In genomic region chr1:22805672-22806038, GRCh38 we compare ENCODE assay signal across 27 cellular contexts.
A peak's percentile ranks its signal among the peaks of the same experiment; 100 is the strongest.
DNase-seq lines count a peak whose midpoint lies in the region; ATAC-seq and TF ChIP-seq lines count a peak whose summit lies in the region.
"Had no signal": no experiment of that assay in that cellular context is flagged by ENCODE, and none has a peak within 500 bp of the region (broad histone marks: within the 10 kb centered on the region; RNA-seq: fewer than 3 reads in every experiment).

No MANE protein-coding gene starts in this region.

- no peaks in the 10 kb centered on the region for H3K27me3 ChIP-seq in Caco-2 (replicated peaks; ENCODE audit: control insufficient read depth, insufficient read depth, low read length)
- H3K27me3 ChIP-seq in IMR-90 (ENCODE audit: control insufficient read depth, insufficient read depth, low read length) = no peaks in the 10 kb centered on the region
- no peaks in the 10 kb centered on the region for H3K27me3 ChIP-seq in CD8-positive, alpha-beta T cell (ENCODE audit: insufficient read depth, low read length)
- H3K27me3 ChIP-seq in ascending aorta = no peaks in the 10 kb centered on the region
- H3K27me3 ChIP-seq: BLaER1, testis, uterus had no signal

- intact Hi-C loops in Caco-2 (cut with micrococcal nuclease; ENCODE audit: unreplicated experiment) (no loop called here), IMR-90 (cut with micrococcal nuclease) (no loop called here), ascending aorta (cut with DNase I) (no loop called here)
- intact Hi-C loops in CD8-positive, alpha-beta T cell (cut with DNase I, micrococcal nuclease) = no loop called here

- no peak for TF ChIP-seq CTCF in Caco-2 (IDR thresholded peaks at IDR 0.05; ENCODE audit: insufficient read depth in 1 of 2, low read depth in 1 of 2, low read length in 1 of 2, severe bottlenecking in 1 of 2, unreplicated experiment in 1 of 2)
- no peak for TF ChIP-seq CTCF in IMR-90 (conservative IDR thresholded peaks at IDR 0.05; ENCODE audit: low read depth, low read length)
- no peak for TF ChIP-seq CTCF in brain (conservative IDR thresholded peaks at IDR 0.05)
- TF ChIP-seq CTCF in neural crest cell (conservative IDR thresholded peaks at IDR 0.05) = no peak
- TF ChIP-seq CTCF in CD8-positive, alpha-beta T cell (IDR thresholded peaks at IDR 0.05) = no peak
- TF ChIP-seq CTCF in ascending aorta (IDR thresholded peaks at IDR 0.05) = no peak

- no peak overlapping the region for H2BK120ac ChIP-seq in IMR-90 (ENCODE audit: low read depth, low read length)

- H4K8ac ChIP-seq in IMR-90 (ENCODE audit: low read depth in 2 of 2, low read length in 2 of 2) = no peak overlapping the region

- in situ Hi-C loops in IMR-90 (cut with MboI; ENCODE audit: low sequenced_read_pairs) = no loop called here

- no peaks in the 10 kb centered on the region for H3K9me3 ChIP-seq in Caco-2
- no peaks in the 10 kb centered on the region for H3K9me3 ChIP-seq in IMR-90 (ENCODE audit: control insufficient read depth, insufficient read depth, low read length)
- H3K9me3 ChIP-seq in CD8-positive, alpha-beta T cell (ENCODE audit: low read length) = no peaks in the 10 kb centered on the region
- no peaks in the 10 kb centered on the region for H3K9me3 ChIP-seq in ascending aorta
- H3K9me3 ChIP-seq: BLaER1, SK-N-SH, testis, uterus had no signal

- BruUV-seq in Caco-2 (replicated peaks; lab: Mats Ljungman, UMichigan) (no TSS peak), IMR-90 (replicated peaks; lab: Mats Ljungman, UMichigan) (no TSS peak)

- H3K4me1 ChIP-seq in Caco-2 (no peaks in the 10 kb centered on the region), IMR-90 (ENCODE audit: control insufficient read depth, insufficient read depth, low read length) (peaks cover 13% of the 10 kb centered on the region), ascending aorta (peaks cover 3 to 14% of the 10 kb centered on the region in 2 donors)
- no peaks in the 10 kb centered on the region for H3K4me1 ChIP-seq in CD8-positive, alpha-beta T cell (ENCODE audit: insufficient read depth, low read length)

- no peaks in the 10 kb centered on the region for H3K36me3 ChIP-seq in Caco-2 (ENCODE audit: control insufficient read depth, insufficient read depth, low read length)
- no peaks in the 10 kb centered on the region; the same call in 1 of the 2 replicates for H3K36me3 ChIP-seq in IMR-90 (ENCODE audit: control insufficient read depth, insufficient read depth, low read length)
- no peaks in the 10 kb centered on the region for H3K36me3 ChIP-seq in CD8-positive, alpha-beta T cell (ENCODE audit: insufficient read depth, low read length)
- H3K36me3 ChIP-seq in ascending aorta = no peaks in the 10 kb centered on the region
- H3K36me3 ChIP-seq: BLaER1, uterus had no signal

- TF ChIP-seq POLR2A in IMR-90 (IDR thresholded peaks at IDR 0.05; ENCODE audit: low read depth, low read length) = no peak

- H2BK5ac ChIP-seq in IMR-90 (ENCODE audit: low read depth, low read length, poor library complexity, severe bottlenecking) = no peak overlapping the region

- POLR2A ChIA-PET in Caco-2 (lab: Charles Lee) (no interaction called here), IMR-90 (lab: Charles Lee; ENCODE audit: unreplicated experiment) (no interaction called here)
- POLR2A ChIA-PET in CD8-positive, alpha-beta T cell (lab: Charles Lee) = no interaction called here

- H3K27ac ChIP-seq in IMR-90 (ENCODE audit: insufficient read depth, low read length) (no peak overlapping the region), ascending aorta (no peak overlapping the region)
- no peak overlapping the region for H3K27ac ChIP-seq in CD8-positive, alpha-beta T cell (ENCODE audit: low read depth, low read length)
- H3K27ac ChIP-seq: BLaER1, epithelial cell of prostate, testis, uterus had no signal

- H3K56ac ChIP-seq in IMR-90 (ENCODE audit: extremely low read depth, insufficient read depth, low read length) = no peak overlapping the region

- H3K4me1 Mint-ChIP-seq in Caco-2 (ENCODE audit: low read depth, unreplicated experiment) = peaks cover 10% of the 10 kb centered on the region
- peaks cover 92% of the 10 kb centered on the region for H3K4me1 Mint-ChIP-seq in brain
- H3K4me1 Mint-ChIP-seq in neural crest cell = peaks cover 86% of the 10 kb centered on the region
- peaks cover 3% of the 10 kb centered on the region for H3K4me1 Mint-ChIP-seq in activated naive CD8-positive, alpha-beta T cell treated with anti-CD3 and anti-CD28 coated beads, Interleukin-2, amount 50 U/mL, for 24 hours
- no peaks in the 10 kb centered on the region for H3K4me1 Mint-ChIP-seq in CD8-positive, alpha-beta T cell (ENCODE audit: low read depth)
- H3K4me1 Mint-ChIP-seq: memory B cell; stimulated activated memory B cell treated with anti-CD40 and anti-IgM and Interleukin-4, amounts not matched to agents 10 μg/mL and 1 μg/mL and 100 μg/mL, for 72 hours had no signal

- H3K4me2 ChIP-seq in IMR-90 (ENCODE audit: low read depth, low read length) = no peak overlapping the region
- H3K4me2 ChIP-seq: SK-N-SH had no signal

- DNase-seq in Caco-2 (no peak), IMR-90 (no peak), neural crest cell (ENCODE audit: low read depth, low spot score) (no peak), ascending aorta (ENCODE audit: low spot score in 2 of 2) (no peak), HUDEP-2 (lab: John Stamatoyannopoulos, UW; ENCODE audit: unreplicated experiment in 76 of 76) (no peak)
- DNase-seq in activated naive CD8-positive, alpha-beta T cell treated with anti-CD3 and anti-CD28 coated beads, Interleukin-2, amount 50 U/mL, for 24 hours = no peak
- no peak for DNase-seq in CD8-positive, alpha-beta T cell
- DNase-seq: activated CD4-positive, alpha-beta T cell treated with anti-CD3 and anti-CD28 coated beads for 48 hours; activated naive CD4-positive, alpha-beta T cell treated with anti-CD3 and anti-CD28 coated beads for 36 hours; activated T-cell treated with anti-CD3 and anti-CD28 coated beads, Interleukin-2, amount 50 U/mL, for 24 hours; aorta; central memory CD4-positive, alpha-beta T cell; DND-41; head of caudate nucleus; left colon; NCI-H2081 treated with DMSO at 0.1 percent for 48 hours; NCI-H526 treated with DMSO at 0.1 percent for 48 hours; SK-N-SH; stimulated activated CD4-positive, alpha-beta T cell treated with anti-CD3 and anti-CD28 coated beads, Interleukin-1b, Interleukin-23, amount 100 ng/mL, for 48 hours; testis; uterus had no signal

- no peak overlapping the region for H4K5ac ChIP-seq in IMR-90 (ENCODE audit: low read depth, low read length)

- no peaks in the 10 kb centered on the region for H3K9me3 Mint-ChIP-seq in Caco-2 (ENCODE audit: unreplicated experiment)
- H3K9me3 Mint-ChIP-seq in brain = peaks cover 0 to 3% (median 0%) of the 10 kb centered on the region in 5 experiments
- H3K9me3 Mint-ChIP-seq in neural crest cell = no peaks in the 10 kb centered on the region
- H3K9me3 Mint-ChIP-seq in activated naive CD8-positive, alpha-beta T cell treated with anti-CD3 and anti-CD28 coated beads, Interleukin-2, amount 50 U/mL, for 24 hours = no peaks in the 10 kb centered on the region
- H3K9me3 Mint-ChIP-seq in CD8-positive, alpha-beta T cell = no peaks in the 10 kb centered on the region
- H3K9me3 Mint-ChIP-seq: activated naive CD4-positive, alpha-beta T cell treated with anti-CD3 and anti-CD28 coated beads for 36 hours; activated T-cell treated with anti-CD3 and anti-CD28 coated beads, Interleukin-2, amount 50 U/mL, for 24 hours; memory B cell; stimulated activated memory B cell treated with anti-CD40 and anti-IgM and Interleukin-4, amounts not matched to agents 10 μg/mL and 1 μg/mL and 100 μg/mL, for 72 hours had no signal

- no peak overlapping the region for H2BK20ac ChIP-seq in IMR-90 (ENCODE audit: low read depth, low read length)

- H3K27ac Mint-ChIP-seq in Caco-2 (ENCODE audit: unreplicated experiment) (peak overlapping the region; percentile 69), brain (peak overlapping the region in 4 of 5 experiments; percentile 80 to 98 (median 88)), neural crest cell (ENCODE audit: unreplicated experiment) (peak overlapping the region; percentile 92)
- H3K27ac Mint-ChIP-seq in activated naive CD8-positive, alpha-beta T cell treated with anti-CD3 and anti-CD28 coated beads, Interleukin-2, amount 50 U/mL, for 24 hours = no peak overlapping the region
- no peak overlapping the region for H3K27ac Mint-ChIP-seq in CD8-positive, alpha-beta T cell
- H3K27ac Mint-ChIP-seq: activated naive CD4-positive, alpha-beta T cell treated with anti-CD3 and anti-CD28 coated beads for 36 hours; activated T-cell treated with anti-CD3 and anti-CD28 coated beads, Interleukin-2, amount 50 U/mL, for 24 hours; memory B cell; stimulated activated memory B cell treated with anti-CD40 and anti-IgM and Interleukin-4, amounts not matched to agents 10 μg/mL and 1 μg/mL and 100 μg/mL, for 72 hours had no signal

- H3K36me3 Mint-ChIP-seq in Caco-2 (ENCODE audit: insufficient read depth, unreplicated experiment) = no peaks in the 10 kb centered on the region
- H3K36me3 Mint-ChIP-seq in brain = peaks cover 4% of the 10 kb centered on the region
- H3K36me3 Mint-ChIP-seq in neural crest cell (ENCODE audit: low read depth) = no peaks in the 10 kb centered on the region
- H3K36me3 Mint-ChIP-seq in activated naive CD8-positive, alpha-beta T cell treated with anti-CD3 and anti-CD28 coated beads, Interleukin-2, amount 50 U/mL, for 24 hours (ENCODE audit: low read depth) = no peaks in the 10 kb centered on the region
- no peaks in the 10 kb centered on the region for H3K36me3 Mint-ChIP-seq in CD8-positive, alpha-beta T cell
- H3K36me3 Mint-ChIP-seq: memory B cell; stimulated activated memory B cell treated with anti-CD40 and anti-IgM and Interleukin-4, amounts not matched to agents 10 μg/mL and 1 μg/mL and 100 μg/mL, for 72 hours had no signal

- WGBS in IMR-90 (ENCODE audit: extremely low coverage in 2 of 2, insufficient read length in 1 of 2), 2 experiments = 100% methylated on average over 1 of the region's 4 CpGs; no CpG with 5 or more reads in 1 of the 2 experiments

- H3K79me1 ChIP-seq in IMR-90 (ENCODE audit: low read depth in 1 of 2, low read length in 2 of 2) = peaks cover 11 to 55% of the 10 kb centered on the region in 2 experiments

- dilution Hi-C loops in IMR-90 (cut with HindIII; ENCODE audit: low sequenced_read_pairs, unreplicated experiment) = no loop called here

- peak overlapping the region; percentile 33 for H2AFZ ChIP-seq in IMR-90 (replicated peaks; ENCODE audit: low read length, poor library complexity)

- no peak overlapping the region for H3K4me3 Mint-ChIP-seq in Caco-2 (ENCODE audit: unreplicated experiment)
- H3K4me3 Mint-ChIP-seq in brain = peak overlapping the region in 1 of 5 experiments; percentile 25
- peak overlapping the region; percentile 62 for H3K4me3 Mint-ChIP-seq in neural crest cell
- no peak overlapping the region for H3K4me3 Mint-ChIP-seq in activated naive CD8-positive, alpha-beta T cell treated with anti-CD3 and anti-CD28 coated beads, Interleukin-2, amount 50 U/mL, for 24 hours
- H3K4me3 Mint-ChIP-seq in CD8-positive, alpha-beta T cell = no peak overlapping the region
- H3K4me3 Mint-ChIP-seq: activated naive CD4-positive, alpha-beta T cell treated with anti-CD3 and anti-CD28 coated beads for 36 hours; activated T-cell treated with anti-CD3 and anti-CD28 coated beads, Interleukin-2, amount 50 U/mL, for 24 hours; memory B cell; stimulated activated memory B cell treated with anti-CD40 and anti-IgM and Interleukin-4, amounts not matched to agents 10 μg/mL and 1 μg/mL and 100 μg/mL, for 72 hours had no signal

- ATAC-seq in IMR-90 (ENCODE audit: low read depth) = no peak
- ATAC-seq in activated naive CD8-positive, alpha-beta T cell treated with anti-CD3 and anti-CD28 coated beads, Interleukin-2, amount 50 U/mL, for 24 hours = no peak
- no peak for ATAC-seq in CD8-positive, alpha-beta T cell
- ATAC-seq: left colon; stimulated activated memory B cell treated with anti-CD40 and anti-IgM and Interleukin-4, amounts not matched to agents 10 μg/mL and 1 μg/mL and 100 μg/mL, for 72 hours had no signal

- no peak overlapping the region for H2AK9ac ChIP-seq in IMR-90 (replicated peaks; ENCODE audit: low read depth, low read length, poor library complexity)

- TF ChIP-seq RAD21 in IMR-90 (IDR thresholded peaks at IDR 0.05; ENCODE audit: low read length) = no peak

- no peak overlapping the region for H3K9ac ChIP-seq in IMR-90 (ENCODE audit: low read depth, low read length)
- H3K9ac ChIP-seq: BLaER1, SK-N-SH had no signal

- H3K14ac ChIP-seq in IMR-90 (replicated peaks; ENCODE audit: low read depth, low read length) = no peak overlapping the region

- no peak overlapping the region for H4K91ac ChIP-seq in IMR-90 (ENCODE audit: insufficient read depth, low read depth, low read length)

- no peak overlapping the region for H3K4ac ChIP-seq in IMR-90 (ENCODE audit: low read depth, low read length)

- H3K18ac ChIP-seq in IMR-90 (ENCODE audit: low read depth, low read length) = no peak overlapping the region

- H3K9me1 ChIP-seq in IMR-90 (ENCODE audit: insufficient read depth, low read length) = peaks cover 30% of the 10 kb centered on the region

- CTCF ChIA-PET in Caco-2 (lab: Charles Lee) = interaction anchor here (0.9 kb wide), 1 partner anchor 13 kb away, joined by 3 read pairs; no protein-coding TSS in a partner anchor
- CTCF ChIA-PET in IMR-90 (lab: Yijun Ruan, JAX) = interaction anchor here (1.1 kb wide), 1 partner anchor 101 kb away, joined by 4 read pairs; no protein-coding TSS in a partner anchor
- CTCF ChIA-PET in CD8-positive, alpha-beta T cell (lab: Charles Lee) = no interaction called here

- no peak overlapping the region for H2AK5ac ChIP-seq in IMR-90 (ENCODE audit: low read depth, low read length)

- peaks cover 31% of the 10 kb centered on the region for H4K20me1 ChIP-seq in IMR-90 (ENCODE audit: insufficient read depth, low read length)
- H4K20me1 ChIP-seq: BLaER1 had no signal

- H2BK15ac ChIP-seq in IMR-90 (ENCODE audit: low read depth, low read length) = no peak overlapping the region

- H3K4me3 ChIP-seq in Caco-2 (ENCODE audit: low read depth, low read length) (no peak overlapping the region), IMR-90 (ENCODE audit: insufficient read depth, low read depth, low read length) (no peak overlapping the region), ascending aorta (no peak overlapping the region)
- no peak overlapping the region for H3K4me3 ChIP-seq in CD8-positive, alpha-beta T cell (ENCODE audit: low read depth, low read length)
- H3K4me3 ChIP-seq: BLaER1, skin epidermis, testis, uterus had no signal

- H3K27me3 Mint-ChIP-seq in Caco-2 (ENCODE audit: insufficient read depth, unreplicated experiment) (no peaks in the 10 kb centered on the region), brain (peaks cover 7% of the 10 kb centered on the region), neural crest cell (ENCODE audit: low read depth) (no peaks in the 10 kb centered on the region)
- peaks cover 6% of the 10 kb centered on the region for H3K27me3 Mint-ChIP-seq in activated naive CD8-positive, alpha-beta T cell treated with anti-CD3 and anti-CD28 coated beads, Interleukin-2, amount 50 U/mL, for 24 hours
- H3K27me3 Mint-ChIP-seq in CD8-positive, alpha-beta T cell (ENCODE audit: low read depth) = peaks cover 7% of the 10 kb centered on the region

- no peak overlapping the region for H3K23ac ChIP-seq in IMR-90 (ENCODE audit: low read depth, low read length)

Comparison
In these comparisons a context has a peak if more than half of its experiments do, and no peak if none do; other contexts are left out.
1. H3K27ac Mint-ChIP-seq: peak in Caco-2 (single experiment), brain (4 of 5) and neural crest cell (single experiment); none in activated naive CD8-positive, alpha-beta T cell treated with anti-CD3 and anti-CD28 coated beads, Interleukin-2, amount 50 U/mL, for 24 hours (single experiment) and CD8-positive, alpha-beta T cell (single experiment).